Comparison of ENCODE assay signal across 22 cellular contexts in the genomic region with DNA sequence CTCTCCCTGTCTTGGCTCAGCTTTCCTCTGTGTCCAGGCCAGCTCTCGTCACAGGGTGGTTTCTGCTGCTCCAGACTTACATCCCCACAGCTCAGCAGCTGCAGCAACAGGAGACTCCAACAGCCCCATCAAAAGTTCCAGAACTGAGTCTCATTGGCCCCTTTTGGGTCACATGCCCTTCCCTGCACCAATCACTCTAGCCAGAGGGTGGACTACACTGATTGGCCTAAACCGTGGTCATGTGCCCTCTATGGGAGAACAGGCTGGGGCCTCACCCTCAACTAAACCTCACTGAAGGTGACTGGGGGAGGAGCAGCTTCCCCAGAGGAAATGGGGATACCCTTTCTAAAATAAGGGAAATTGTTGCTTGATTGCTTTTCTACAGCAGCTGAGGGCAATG. TPM values are rescaled to one million over a fixed set of nuclear protein-coding genes. Genes with fewer than 3 reads are reported as not detected.
A peak's percentile ranks its signal among the peaks of the same experiment; 100 is the strongest.
DNase-seq lines count a peak whose midpoint lies in the region; ATAC-seq and TF ChIP-seq lines count a peak whose summit lies in the region.
"Had no signal": no experiment of that assay in that cellular context is flagged by ENCODE, and none has a peak within 500 bp of the region (broad histone marks: within the 10 kb centered on the region; RNA-seq: fewer than 3 reads in every experiment).

No MANE protein-coding gene starts in this region.

- peak; percentile 4 for DNase-seq in activated CD4-positive, alpha-beta T cell treated with anti-CD3 and anti-CD28 coated beads for 48 hours
- DNase-seq in activated CD4-positive, alpha-beta T cell treated with anti-CD3 and anti-CD28 coated beads, Interleukin-2, amount 50 U/mL, for 1 hour: no peak
- DNase-seq in IMR-90 (no peak), RWPE1 (ENCODE audit: low spot score) (peak; percentile 48), osteoblast (ENCODE audit: insufficient read length, low spot score, missing footprints) (peak; percentile 42), chondrocyte (ENCODE audit: low spot score) (no peak), NCI-H2081 treated with DMSO at 0.1 percent for 48 hours (lab: John Stamatoyannopoulos, UW) (no peak)
- DNase-seq: ACHN; Caco-2; CD4-positive, CD25-positive, alpha-beta regulatory T cell; DMS79; KG1; MG63; NCI-H187; NCI-H345; NCI-H526; PC-9; T-helper 1 cell had no signal

- H3K27ac Mint-ChIP-seq in chondrocyte (ENCODE audit: unreplicated experiment): no peak overlapping the region
- H3K27ac Mint-ChIP-seq: CD4-positive, CD25-positive, alpha-beta regulatory T cell had no signal

- no peak for TF ChIP-seq RAD21 in IMR-90 (IDR thresholded peaks at IDR 0.05; ENCODE audit: low read length)

- POLR2A ChIA-PET in IMR-90 (lab: Charles Lee; ENCODE audit: unreplicated experiment) (interaction anchor here (0.6 kb wide), 1 partner anchor 12 kb away, joined by 3 read pairs; no protein-coding TSS in a partner anchor), RWPE1 (lab: Yijun Ruan, JAX; ENCODE audit: low non-redundant PET) (interaction anchor here (0.6 kb wide), 1 partner anchor 11 kb away, joined by 3 read pairs; no protein-coding TSS in a partner anchor)

- intact Hi-C loops in IMR-90 (cut with micrococcal nuclease): no loop called here

- no peaks in the 10 kb centered on the region for H3K36me3 Mint-ChIP-seq in chondrocyte (ENCODE audit: low read depth)

- H3K79me2 ChIP-seq in osteoblast (ENCODE audit: insufficient read depth, low read length): no peaks in the 10 kb centered on the region

- no peak overlapping the region for H4K8ac ChIP-seq in IMR-90 (ENCODE audit: low read depth in 2 of 2, low read length in 2 of 2)

- H3K27ac ChIP-seq in IMR-90 (ENCODE audit: insufficient read depth, low read length) (no peak overlapping the region), RWPE1 (no peak overlapping the region), osteoblast (ENCODE audit: low read depth, low read length) (no peak overlapping the region)
- H3K27ac ChIP-seq: HL-60, PC-9, SK-N-MC had no signal

- no peak overlapping the region for H3K9ac ChIP-seq in IMR-90 (ENCODE audit: low read depth, low read length)

- H3K79me1 ChIP-seq in IMR-90 (ENCODE audit: low read depth in 1 of 2, low read length in 2 of 2): no peaks in the 10 kb centered on the region

- H2AFZ ChIP-seq in IMR-90 (replicated peaks; ENCODE audit: low read length, poor library complexity) (no peak overlapping the region), osteoblast (ENCODE audit: low read length) (no peak overlapping the region)
- H2AFZ ChIP-seq: PC-9 had no signal

- no peak overlapping the region for H2AK9ac ChIP-seq in IMR-90 (replicated peaks; ENCODE audit: low read depth, low read length, poor library complexity)

- no TSS peak for BruUV-seq in IMR-90 (replicated peaks; lab: Mats Ljungman, UMichigan)

- no peak overlapping the region for H3K56ac ChIP-seq in IMR-90 (ENCODE audit: extremely low read depth, insufficient read depth, low read length)

- no peak overlapping the region for H3K4ac ChIP-seq in IMR-90 (ENCODE audit: low read depth, low read length)

- H3K9me3 ChIP-seq in IMR-90 (ENCODE audit: control insufficient read depth, insufficient read depth, low read length) (no peaks in the 10 kb centered on the region), osteoblast (ENCODE audit: low read depth, low read length) (no peaks in the 10 kb centered on the region)
- H3K9me3 ChIP-seq: Caco-2, HAP-1, MG63 had no signal

- no peak overlapping the region for H3K23ac ChIP-seq in IMR-90 (ENCODE audit: low read depth, low read length)

- no peaks in the 10 kb centered on the region for H3K9me1 ChIP-seq in IMR-90 (ENCODE audit: insufficient read depth, low read length)

- ATAC-seq in IMR-90 (ENCODE audit: low read depth): no peak

- dilution Hi-C loops in IMR-90 (cut with HindIII; ENCODE audit: low sequenced_read_pairs, unreplicated experiment): no loop called here

- H3K14ac ChIP-seq in IMR-90 (replicated peaks; ENCODE audit: low read depth, low read length): no peak overlapping the region

- CTCF ChIA-PET in IMR-90 (lab: Yijun Ruan, JAX) (no interaction called here), RWPE1 (lab: Yijun Ruan, JAX) (no interaction called here)

- H4K20me1 ChIP-seq in IMR-90 (ENCODE audit: insufficient read depth, low read length) (no peaks in the 10 kb centered on the region), osteoblast (ENCODE audit: insufficient read depth, low read length) (no peaks in the 10 kb centered on the region)

- H3K4me1 ChIP-seq in IMR-90 (ENCODE audit: control insufficient read depth, insufficient read depth, low read length): no peaks in the 10 kb centered on the region
- no peaks in the 10 kb centered on the region for H3K4me1 ChIP-seq in osteoblast (ENCODE audit: insufficient read depth, low read length)
- H3K4me1 ChIP-seq: Caco-2 had no signal

- no peak overlapping the region for H2AK5ac ChIP-seq in IMR-90 (ENCODE audit: low read depth, low read length)

- peaks cover 34% of the 10 kb centered on the region for H3K27me3 Mint-ChIP-seq in chondrocyte (ENCODE audit: low read depth)

- no peak overlapping the region for H2BK120ac ChIP-seq in IMR-90 (ENCODE audit: low read depth, low read length)

- TF ChIP-seq CTCF in IMR-90 (conservative IDR thresholded peaks at IDR 0.05; ENCODE audit: low read depth, low read length) (no peak), RWPE1 (conservative IDR thresholded peaks at IDR 0.05; ENCODE audit: low read depth) (no peak), osteoblast (IDR thresholded peaks at IDR 0.05; ENCODE audit: extremely low read depth, low read depth, low read length) (no peak), chondrocyte (IDR thresholded peaks at IDR 0.05) (no peak)

- no peak overlapping the region for H4K5ac ChIP-seq in IMR-90 (ENCODE audit: low read depth, low read length)

- H3K27me3 ChIP-seq in IMR-90 (ENCODE audit: control insufficient read depth, insufficient read depth, low read length) (peaks cover 2% of the 10 kb centered on the region), osteoblast (ENCODE audit: insufficient read depth, low read length) (no peaks in the 10 kb centered on the region)
- H3K27me3 ChIP-seq: MG63 had no signal

- H3K4me2 ChIP-seq in IMR-90 (ENCODE audit: low read depth, low read length) (no peak overlapping the region), osteoblast (ENCODE audit: insufficient read depth, low read length) (no peak overlapping the region)
- H3K4me2 ChIP-seq: PC-9 had no signal

- no peak overlapping the region for H2BK20ac ChIP-seq in IMR-90 (ENCODE audit: low read depth, low read length)

- no peak overlapping the region for H2BK5ac ChIP-seq in IMR-90 (ENCODE audit: low read depth, low read length, poor library complexity, severe bottlenecking)

- H3K4me3 ChIP-seq in IMR-90 (ENCODE audit: insufficient read depth, low read depth, low read length): no peak overlapping the region
- no peak overlapping the region for H3K4me3 ChIP-seq in osteoblast (ENCODE audit: insufficient read depth, low read length)
- H3K4me3 ChIP-seq: HAP-1, MG63, PC-9, SK-N-MC had no signal

- H3K9me3 Mint-ChIP-seq in chondrocyte (ENCODE audit: low read depth): no peaks in the 10 kb centered on the region
- H3K9me3 Mint-ChIP-seq: CD4-positive, CD25-positive, alpha-beta regulatory T cell had no signal

- H3K36me3 ChIP-seq in IMR-90 (ENCODE audit: control insufficient read depth, insufficient read depth, low read length) (no peaks in the 10 kb centered on the region), osteoblast (ENCODE audit: insufficient read depth, low read length) (no peaks in the 10 kb centered on the region)
- H3K36me3 ChIP-seq: HAP-1, MG63 had no signal

- WGBS in IMR-90 (ENCODE audit: extremely low coverage in 2 of 2, insufficient read length in 1 of 2), 2 experiments: no CpG with 5 or more reads among the region's 2 CpGs

- no peak overlapping the region for H2BK15ac ChIP-seq in IMR-90 (ENCODE audit: low read depth, low read length)

- H3K4me1 Mint-ChIP-seq in chondrocyte (ENCODE audit: low read depth): no peaks in the 10 kb centered on the region

- H3K18ac ChIP-seq in IMR-90 (ENCODE audit: low read depth, low read length): no peak overlapping the region

- no peak for TF ChIP-seq POLR2A in IMR-90 (IDR thresholded peaks at IDR 0.05; ENCODE audit: low read depth, low read length)

- no peak overlapping the region for H4K91ac ChIP-seq in IMR-90 (ENCODE audit: insufficient read depth, low read depth, low read length)

- H3K4me3 Mint-ChIP-seq in chondrocyte (ENCODE audit: unreplicated experiment): no peak overlapping the region
- H3K4me3 Mint-ChIP-seq: CD4-positive, CD25-positive, alpha-beta regulatory T cell had no signal

- in situ Hi-C loops in IMR-90 (cut with MboI; ENCODE audit: low sequenced_read_pairs): no loop called here

TF ChIP-seq in IMR-90, 13 proteins besides CTCF, POLR2A, EP300 and RAD21:
- TF ChIP-seq, protein P1, sequence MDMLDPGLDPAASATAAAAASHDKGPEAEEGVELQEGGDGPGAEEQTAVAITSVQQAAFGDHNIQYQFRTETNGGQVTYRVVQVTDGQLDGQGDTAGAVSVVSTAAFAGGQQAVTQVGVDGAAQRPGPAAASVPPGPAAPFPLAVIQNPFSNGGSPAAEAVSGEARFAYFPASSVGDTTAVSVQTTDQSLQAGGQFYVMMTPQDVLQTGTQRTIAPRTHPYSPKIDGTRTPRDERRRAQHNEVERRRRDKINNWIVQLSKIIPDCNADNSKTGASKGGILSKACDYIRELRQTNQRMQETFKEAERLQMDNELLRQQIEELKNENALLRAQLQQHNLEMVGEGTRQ (IDR thresholded peaks at IDR 0.05; ENCODE audit: low read depth, low read length): peak; percentile 48; the same call in 1 of the 2 replicates
- TF ChIP-seq SMC3 (IDR thresholded peaks at IDR 0.05; ENCODE audit: low read depth, low read length) (no peak), RCOR1 (IDR thresholded peaks at IDR 0.05; ENCODE audit: insufficient replicate concordance, low read length) (no peak), MXI1 (IDR thresholded peaks at IDR 0.05; ENCODE audit: borderline replicate concordance, low read depth, low read length) (no peak), ELK1 (IDR thresholded peaks at IDR 0.05; ENCODE audit: borderline replicate concordance, low read depth, low read length) (no peak), NFE2L2 (IDR thresholded peaks at IDR 0.05; ENCODE audit: low read depth, low read length) (no peak)

RNA-seq across cellular contexts. Expression of gene CPLX2, which starts 44.4 kb away (rescaled TPM):
- total RNA-seq in IMR-90 (2012; rRNA removed): not detected in 2 replicates
- not detected in 2 replicates for polyA plus RNA-seq in IMR-90 (2012; rRNA removed)
- not detected in 2 replicates for polyA plus RNA-seq in IMR-90 (2012; cell fraction: cytosol; rRNA removed)
- not detected in 2 replicates for polyA plus RNA-seq in IMR-90 (2012; cell fraction: nucleus; rRNA removed; ENCODE audit: low replicate concordance)
- not detected in 2 replicates for total RNA-seq in osteoblast
- not detected in 3 replicates for total RNA-seq in chondrocyte
- total RNA-seq: Caco-2; CD4-positive, CD25-positive, alpha-beta regulatory T cell; G401; PC-9 had no signal

Comparison
In these comparisons a context has a peak if more than half of its experiments do, and no peak if none do; other contexts are left out.
1. DNase-seq: peak in activated CD4-positive, alpha-beta T cell treated with anti-CD3 and anti-CD28 coated beads for 48 hours (single experiment), RWPE1 (single experiment) and osteoblast (single experiment); none in activated CD4-positive, alpha-beta T cell treated with anti-CD3 and anti-CD28 coated beads, Interleukin-2, amount 50 U/mL, for 1 hour (single experiment), IMR-90 (single experiment), chondrocyte (single experiment) and NCI-H2081 treated with DMSO at 0.1 percent for 48 hours (single experiment).